In the genomic region with DNA sequence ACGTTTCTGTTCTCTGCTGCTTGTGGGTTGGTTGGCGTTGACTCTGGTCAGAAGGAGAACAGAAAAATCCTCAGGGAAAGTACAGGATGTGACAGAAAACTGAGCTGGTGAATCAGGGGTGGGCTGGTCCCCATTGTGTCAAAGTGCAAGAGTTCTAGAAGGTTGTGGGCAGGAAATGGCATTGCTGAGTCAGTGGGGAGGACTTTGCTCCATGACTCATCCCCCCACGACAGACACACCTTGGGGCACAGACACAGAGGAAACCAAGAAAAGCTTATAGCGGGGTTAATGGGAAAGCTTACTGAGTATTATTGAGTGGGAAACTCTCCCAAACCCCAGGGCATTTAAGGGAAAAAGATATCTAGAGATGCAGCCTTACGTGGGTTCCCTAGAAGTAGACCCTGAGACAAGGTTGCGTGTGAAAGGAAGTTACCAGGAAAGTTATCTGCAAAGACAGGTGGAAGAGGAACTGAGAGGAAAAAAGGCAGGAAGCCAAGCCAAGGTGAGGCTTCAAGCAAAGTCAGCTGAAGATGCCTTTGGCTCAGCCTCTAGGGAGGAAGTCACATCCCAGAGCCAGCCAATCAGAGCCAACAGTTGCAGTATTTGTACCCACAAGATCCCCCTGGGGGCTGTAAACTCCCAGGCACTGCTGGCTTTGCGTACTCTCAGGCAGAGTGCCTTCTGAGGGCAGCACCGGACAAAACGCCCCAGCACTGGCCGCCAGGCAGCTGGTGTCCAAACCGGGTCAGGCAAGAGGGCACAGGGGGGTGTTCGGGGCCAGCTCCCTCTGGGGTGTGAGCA, we compare ENCODE assay signal across 1 cellular context.
TF ChIP-seq lines count a peak whose summit lies in the region.

No MANE protein-coding gene starts in this region.

TF ChIP-seq in GM12878, 131 proteins besides CTCF, POLR2A, EP300 and RAD21 (continued from another document):
- TF ChIP-seq ETV6 (conservative IDR thresholded peaks at IDR 0.05 in 1 of 2, IDR thresholded peaks at IDR 0.05 in 1 of 2; ENCODE audit: borderline replicate concordance in 1 of 2, low read depth in 1 of 2) (peak in 1 of 2 experiments; percentile 63; a peak in 2 of 4 replicates), NR2C1 (IDR thresholded peaks at IDR 0.05) (peak; percentile 40; the same call in 1 of the 2 replicates)
- TF ChIP-seq, protein P1, sequence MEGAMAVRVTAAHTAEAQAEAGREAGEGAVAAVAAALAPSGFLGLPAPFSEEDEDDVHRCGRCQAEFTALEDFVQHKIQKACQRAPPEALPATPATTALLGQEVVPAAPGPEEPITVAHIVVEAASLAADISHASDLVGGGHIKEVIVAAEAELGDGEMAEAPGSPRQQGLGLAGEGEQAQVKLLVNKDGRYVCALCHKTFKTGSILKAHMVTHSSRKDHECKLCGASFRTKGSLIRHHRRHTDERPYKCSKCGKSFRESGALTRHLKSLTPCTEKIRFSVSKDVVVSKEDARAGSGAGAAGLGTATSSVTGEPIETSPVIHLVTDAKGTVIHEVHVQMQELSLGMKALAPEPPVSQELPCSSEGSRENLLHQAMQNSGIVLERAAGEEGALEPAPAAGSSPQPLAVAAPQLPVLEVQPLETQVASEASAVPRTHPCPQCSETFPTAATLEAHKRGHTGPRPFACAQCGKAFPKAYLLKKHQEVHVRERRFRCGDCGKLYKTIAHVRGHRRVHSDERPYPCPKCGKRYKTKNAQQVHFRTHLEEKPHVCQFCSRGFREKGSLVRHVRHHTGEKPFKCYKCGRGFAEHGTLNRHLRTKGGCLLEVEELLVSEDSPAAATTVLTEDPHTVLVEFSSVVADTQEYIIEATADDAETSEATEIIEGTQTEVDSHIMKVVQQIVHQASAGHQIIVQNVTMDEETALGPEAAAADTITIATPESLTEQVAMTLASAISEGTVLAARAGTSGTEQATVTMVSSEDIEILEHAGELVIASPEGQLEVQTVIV (IDR thresholded peaks at IDR 0.05; ENCODE audit: borderline replicate concordance, partially characterized antibody): no peak
